In genomic region chr1:46654012-46654411, GRCh38 we compare ENCODE assay signal across 25 cellular contexts. TPM values are rescaled to one million over a fixed set of nuclear protein-coding genes. Genes with fewer than 3 reads are reported as not detected.
DNase-seq lines count a peak whose midpoint lies in the region; ATAC-seq and TF ChIP-seq lines count a peak whose summit lies in the region.
"Had no signal": no experiment of that assay in that cellular context is flagged by ENCODE, and none has a peak within 500 bp of the region (broad histone marks: within the 10 kb centered on the region; RNA-seq: fewer than 3 reads in every experiment).

No MANE protein-coding gene starts in this region.

- H3K27ac Mint-ChIP-seq in activated T-helper 17 cell treated with anti-CD3 and anti-CD28 coated beads, Interleukin-2, amount 50 U/mL, for 72 hours: peak overlapping the region; percentile 79
- H3K27ac Mint-ChIP-seq: activated CD4-positive, alpha-beta T cell treated with anti-CD3 and anti-CD28 coated beads, Interleukin-2, amount 10 ng/mL, durations not matched to agents 7 days and 5 days; IgD-negative memory B cell; T-cell had no signal

- H2BK20ac ChIP-seq in IMR-90 (ENCODE audit: low read depth, low read length): no peak overlapping the region

- ATAC-seq in IMR-90 (ENCODE audit: low read depth) (peak; percentile 32; the same call in 1 of the 2 replicates), gastroesophageal sphincter (no peak), right lobe of liver (no peak)
- ATAC-seq in activated T-helper 17 cell treated with anti-CD3 and anti-CD28 coated beads, Interleukin-2, amount 50 U/mL, for 72 hours (replicated peaks): no peak
- ATAC-seq: GM12878, left lobe of liver, T-cell had no signal

- TF ChIP-seq POLR2A in IMR-90 (IDR thresholded peaks at IDR 0.05; ENCODE audit: low read depth, low read length) (no peak), gastroesophageal sphincter (IDR thresholded peaks at IDR 0.05) (no peak), stomach (IDR thresholded peaks at IDR 0.05) (no peak), right lobe of liver (IDR thresholded peaks at IDR 0.05) (no peak)

- peaks cover 5% of the 10 kb centered on the region for H3K4me1 Mint-ChIP-seq in activated T-helper 17 cell treated with anti-CD3 and anti-CD28 coated beads, Interleukin-2, amount 50 U/mL, for 72 hours
- H3K4me1 Mint-ChIP-seq: T-cell had no signal

- in situ Hi-C loops in IMR-90 (cut with MboI; ENCODE audit: low sequenced_read_pairs): no loop called here

- peak overlapping the region; percentile 62 for H3K4me2 ChIP-seq in IMR-90 (ENCODE audit: low read depth, low read length)

- H2AK5ac ChIP-seq in IMR-90 (ENCODE audit: low read depth, low read length): no peak overlapping the region

- intact Hi-C loops in IMR-90 (cut with micrococcal nuclease) (no loop called here), stomach (cut with DNase I; ENCODE audit: low total_unique reads) (no loop called here), right lobe of liver (cut with DNase I) (no loop called here)

- H3K27me3 ChIP-seq in IMR-90 (ENCODE audit: control insufficient read depth, insufficient read depth, low read length) (no peaks in the 10 kb centered on the region), gastroesophageal sphincter (no peaks in the 10 kb centered on the region), stomach (no peaks in the 10 kb centered on the region), right lobe of liver (no peaks in the 10 kb centered on the region)
- H3K27me3 ChIP-seq: BE2C, neutrophil had no signal

- H3K4me1 ChIP-seq in IMR-90 (ENCODE audit: control insufficient read depth, insufficient read depth, low read length) (peaks cover 3% of the 10 kb centered on the region; the same call in 1 of the 2 replicates), gastroesophageal sphincter (peaks cover 4 to 29% (median 9%) of the 10 kb centered on the region in 3 donors), stomach (peaks cover 0 to 6% (median 0%) of the 10 kb centered on the region in 4 donors), right lobe of liver (no peaks in the 10 kb centered on the region)
- H3K4me1 ChIP-seq: BE2C had no signal

- H3K36me3 Mint-ChIP-seq in activated T-helper 17 cell treated with anti-CD3 and anti-CD28 coated beads, Interleukin-2, amount 50 U/mL, for 72 hours (ENCODE audit: low read depth): peaks cover 94% of the 10 kb centered on the region

- no peak overlapping the region for H3K4ac ChIP-seq in IMR-90 (ENCODE audit: low read depth, low read length)

- no peak for TF ChIP-seq RAD21 in IMR-90 (IDR thresholded peaks at IDR 0.05; ENCODE audit: low read length)

- no peak overlapping the region; the same call in 1 of the 2 replicates for H3K23ac ChIP-seq in IMR-90 (ENCODE audit: low read depth, low read length)

- H4K20me1 ChIP-seq in IMR-90 (ENCODE audit: insufficient read depth, low read length): no peaks in the 10 kb centered on the region

- DNase-seq in IMR-90: no peak
- DNase-seq in stomach: no peak
- no peak for DNase-seq in UCSD-AML1 (lab: John Stamatoyannopoulos, UW; ENCODE audit: unreplicated experiment)
- no peak for DNase-seq in A172 (ENCODE audit: low spot score)
- DNase-seq in right lobe of liver: no peak
- DNase-seq: activated CD4-positive, alpha-beta T cell treated with anti-CD3 and anti-CD28 coated beads, Interleukin-2, amount 10 ng/mL, durations not matched to agents 7 days and 5 days; activated CD8-positive, alpha-beta memory T cell treated with anti-CD3 and anti-CD28 coated beads, Interleukin-2, amount 50 U/mL, for 4 hours; activated gamma-delta T cell treated with Interleukin-2 at 50 U/mL for 16 hours; amygdala; BE2C; DMS79; MM.1S; NCI-H526 treated with DMSO at 0.1 percent for 48 hours; SHP77; stimulated activated CD4-positive, alpha-beta T cell treated with anti-CD3 and anti-CD28 coated beads, Interleukin-15, amount 100 ng/mL, for 24 hours; T-cell had no signal

- H3K9me3 Mint-ChIP-seq in activated T-helper 17 cell treated with anti-CD3 and anti-CD28 coated beads, Interleukin-2, amount 50 U/mL, for 72 hours: peaks cover 3% of the 10 kb centered on the region

- no peaks in the 10 kb centered on the region for H3K9me1 ChIP-seq in IMR-90 (ENCODE audit: insufficient read depth, low read length)

- no peaks in the 10 kb centered on the region for H3K79me1 ChIP-seq in IMR-90 (ENCODE audit: low read depth in 1 of 2, low read length in 2 of 2)

- TF ChIP-seq CTCF in IMR-90 (conservative IDR thresholded peaks at IDR 0.05; ENCODE audit: low read depth, low read length) (no peak), gastroesophageal sphincter (IDR thresholded peaks at IDR 0.05) (no peak), stomach (IDR thresholded peaks at IDR 0.05) (no peak), right lobe of liver (IDR thresholded peaks at IDR 0.05) (no peak)

- no peak overlapping the region for H3K18ac ChIP-seq in IMR-90 (ENCODE audit: low read depth, low read length)

- H4K5ac ChIP-seq in IMR-90 (ENCODE audit: low read depth, low read length): no peak overlapping the region

- H3K56ac ChIP-seq in IMR-90 (ENCODE audit: extremely low read depth, insufficient read depth, low read length): no peak overlapping the region

- no peak overlapping the region for H2AK9ac ChIP-seq in IMR-90 (replicated peaks; ENCODE audit: low read depth, low read length, poor library complexity)

- no peak overlapping the region for H3K27ac ChIP-seq in IMR-90 (ENCODE audit: insufficient read depth, low read length)
- H3K27ac ChIP-seq in gastroesophageal sphincter: peak overlapping the region; percentile 40 to 73 (median 54)
- peak overlapping the region in 3 of 5 donors; percentile 13 to 46 (median 16) for H3K27ac ChIP-seq in stomach
- no peak overlapping the region for H3K27ac ChIP-seq in right lobe of liver
- H3K27ac ChIP-seq: neutrophil had no signal

- H4K8ac ChIP-seq in IMR-90 (ENCODE audit: low read depth in 2 of 2, low read length in 2 of 2): no peak overlapping the region

- POLR2A ChIA-PET in IMR-90 (lab: Charles Lee; ENCODE audit: unreplicated experiment): no interaction called here

- 0 out of 2 replicates have a peak, but pooled peaks cover 2% of the 10 kb centered on the region for H3K9me3 ChIP-seq in IMR-90 (ENCODE audit: control insufficient read depth, insufficient read depth, low read length)
- peaks cover 0 to 11% (median 0%) of the 10 kb centered on the region in 3 donors for H3K9me3 ChIP-seq in gastroesophageal sphincter
- peaks cover 0 to 9% (median 2%) of the 10 kb centered on the region in 4 donors for H3K9me3 ChIP-seq in stomach
- H3K9me3 ChIP-seq in right lobe of liver: no peaks in the 10 kb centered on the region
- H3K9me3 ChIP-seq: BE2C, neutrophil, thoracic aorta had no signal

- H4K91ac ChIP-seq in IMR-90 (ENCODE audit: insufficient read depth, low read depth, low read length): no peak overlapping the region

- no peak overlapping the region for H2AFZ ChIP-seq in IMR-90 (replicated peaks; ENCODE audit: low read length, poor library complexity)

- CTCF ChIA-PET in IMR-90 (lab: Yijun Ruan, JAX): no interaction called here

- no peaks in the 10 kb centered on the region for H3K27me3 Mint-ChIP-seq in activated T-helper 17 cell treated with anti-CD3 and anti-CD28 coated beads, Interleukin-2, amount 50 U/mL, for 72 hours
- H3K27me3 Mint-ChIP-seq: activated CD4-positive, alpha-beta T cell treated with anti-CD3 and anti-CD28 coated beads, Interleukin-2, amount 10 ng/mL, durations not matched to agents 7 days and 5 days; IgD-negative memory B cell; T-cell had no signal

- WGBS in IMR-90 (ENCODE audit: extremely low coverage in 2 of 2, insufficient read length in 1 of 2), 2 experiments: 75% methylated on average over 1 of the region's 1 CpG; no CpG with 5 or more reads in 1 of the 2 experiments
- WGBS in gastroesophageal sphincter (ENCODE audit: low coverage in 1 of 2), 2 donors: 87% methylated on average over 1 of the region's 1 CpG; no CpG with 5 or more reads in 1 of the 2 donors
- WGBS in stomach, 5 donors: 87 to 100% (median 93%) methylated on average over 1 of the region's 1 CpG
- 100% methylated on average over 1 of the region's 1 CpG for whole genome bisulfite sequencing in right lobe of liver (ENCODE audit: insufficient coverage, low coverage, low lambda C conversion rate, missing lambda C conversion rate)

- peaks cover 18% of the 10 kb centered on the region; the same call in 1 of the 2 replicates for H3K36me3 ChIP-seq in IMR-90 (ENCODE audit: control insufficient read depth, insufficient read depth, low read length)
- peaks cover 0 to 82% of the 10 kb centered on the region in 2 donors for H3K36me3 ChIP-seq in gastroesophageal sphincter
- H3K36me3 ChIP-seq in stomach: peaks cover 25 to 93% (median 87%) of the 10 kb centered on the region in 4 donors
- H3K36me3 ChIP-seq in right lobe of liver: peaks cover 0 to 46% (median 9%) of the 10 kb centered on the region in 4 donors
- H3K36me3 ChIP-seq: BE2C had no signal

- dilution Hi-C loops in IMR-90 (cut with HindIII; ENCODE audit: low sequenced_read_pairs, unreplicated experiment): no loop called here

- H2BK15ac ChIP-seq in IMR-90 (ENCODE audit: low read depth, low read length): no peak overlapping the region

- no peak overlapping the region for H2BK120ac ChIP-seq in IMR-90 (ENCODE audit: low read depth, low read length)

- H3K4me3 Mint-ChIP-seq in activated T-helper 17 cell treated with anti-CD3 and anti-CD28 coated beads, Interleukin-2, amount 50 U/mL, for 72 hours: no peak overlapping the region
- H3K4me3 Mint-ChIP-seq: activated CD4-positive, alpha-beta T cell treated with anti-CD3 and anti-CD28 coated beads, Interleukin-2, amount 10 ng/mL, durations not matched to agents 7 days and 5 days; IgD-negative memory B cell; T-cell had no signal

- no peak overlapping the region for H3K4me3 ChIP-seq in IMR-90 (ENCODE audit: insufficient read depth, low read depth, low read length)
- no peak overlapping the region for H3K4me3 ChIP-seq in gastroesophageal sphincter
- H3K4me3 ChIP-seq in stomach: no peak overlapping the region
- no peak overlapping the region for H3K4me3 ChIP-seq in right lobe of liver
- H3K4me3 ChIP-seq: GM12878, thoracic aorta had no signal

- H2BK5ac ChIP-seq in IMR-90 (ENCODE audit: low read depth, low read length, poor library complexity, severe bottlenecking): no peak overlapping the region

- H3K14ac ChIP-seq in IMR-90 (replicated peaks; ENCODE audit: low read depth, low read length): no peak overlapping the region

- no TSS peak for BruUV-seq in IMR-90 (replicated peaks; lab: Mats Ljungman, UMichigan)

- no peak overlapping the region for H3K9ac ChIP-seq in IMR-90 (ENCODE audit: low read depth, low read length)

- TF ChIP-seq EP300 in gastroesophageal sphincter (IDR thresholded peaks at IDR 0.05) (no peak), stomach (IDR thresholded peaks at IDR 0.05) (no peak)

RNA-seq across cellular contexts. Expression of gene ATPAF1, which starts 14.2 kb away (rescaled TPM):
- total RNA-seq in IMR-90 (2012; rRNA removed): 52.2 and 80.3 TPM in 2 replicates
- polyA plus RNA-seq in IMR-90 (2012; rRNA removed): 45.4 and 55.5 TPM in 2 replicates
- 19.9 and 67.2 TPM in 2 replicates for polyA plus RNA-seq in IMR-90 (2012; cell fraction: cytosol; rRNA removed)
- 8.4 and 36.0 TPM in 2 replicates for polyA plus RNA-seq in IMR-90 (2012; cell fraction: nucleus; rRNA removed; ENCODE audit: low replicate concordance)
- total RNA-seq in activated T-helper 17 cell treated with anti-CD3 and anti-CD28 coated beads, Interleukin-2, amount 50 U/mL, for 72 hours: 10 to 100 TPM; 33.4 to 42.6 TPM
- total RNA-seq in gastroesophageal sphincter: 100 to 1,000 TPM in 1 of 4 donors, 10 to 100 TPM in 3; 61.7 to 101 (median 81.8) TPM
- total RNA-seq in stomach: 10 to 100 TPM; 32.6 to 88.8 (median 49.0) TPM
- 10 to 100 TPM; 36.5 to 39.6 (median 39.0) TPM for polyA plus RNA-seq in stomach
- total RNA-seq in A172 (2014; rRNA removed; shearing (Covaris generic)): 106 and 123 TPM in 2 replicates
- total RNA-seq in right lobe of liver: 10 to 100 TPM; 34.9 to 57.1 (median 42.1) TPM

RNA-seq across cellular contexts. Expression of gene TEX38, which starts 17.6 kb away (rescaled TPM):
- total RNA-seq in IMR-90 (2012; rRNA removed) (not detected in 2 replicates), gastroesophageal sphincter (1 to 10 TPM in 1 of 4 donors, not detected in 3; 1.7 TPM), stomach (not detected), right lobe of liver (not detected)
- polyA plus RNA-seq in IMR-90 (2012; rRNA removed) (not detected in 2 replicates), stomach (not detected)
- polyA plus RNA-seq in IMR-90 (2012; cell fraction: cytosol; rRNA removed): not detected in 2 replicates
- polyA plus RNA-seq in IMR-90 (2012; cell fraction: nucleus; rRNA removed; ENCODE audit: low replicate concordance): 0.23 TPM in 1 of 2 replicates, not detected in the other
- total RNA-seq in activated T-helper 17 cell treated with anti-CD3 and anti-CD28 coated beads, Interleukin-2, amount 50 U/mL, for 72 hours: under 1 TPM in 1 of 2 donors, not detected in 1; 0.26 TPM
- total RNA-seq in A172 (2014; rRNA removed; shearing (Covaris generic)): not detected in 2 replicates
- total RNA-seq: activated CD4-positive, alpha-beta T cell treated with anti-CD3 and anti-CD28 coated beads, Interleukin-2, amount 10 ng/mL, durations not matched to agents 7 days and 5 days; GM12878; left lobe of liver; renal cortical epithelial cell; T-cell; thoracic aorta had no signal
- polyA plus RNA-seq: esophagus, IgD-negative memory B cell had no signal

RNA-seq across cellular contexts. Expression of gene MOB3C, which starts 37.4 kb away (rescaled TPM):
- total RNA-seq in IMR-90 (2012; rRNA removed): 6.4 and 7.3 TPM in 2 replicates
- 8.3 and 9.0 TPM in 2 replicates for polyA plus RNA-seq in IMR-90 (2012; rRNA removed)
- 7.2 and 9.7 TPM in 2 replicates for polyA plus RNA-seq in IMR-90 (2012; cell fraction: cytosol; rRNA removed)
- polyA plus RNA-seq in IMR-90 (2012; cell fraction: nucleus; rRNA removed; ENCODE audit: low replicate concordance): 22.3 and 26.0 TPM in 2 replicates
- 10 to 100 TPM; 13.7 to 20.9 TPM for total RNA-seq in activated T-helper 17 cell treated with anti-CD3 and anti-CD28 coated beads, Interleukin-2, amount 50 U/mL, for 72 hours
- total RNA-seq in gastroesophageal sphincter: 10 to 100 TPM; 20.7 to 28.3 (median 23.2) TPM
- 10 to 100 TPM in 4 of 5 donors, 1 to 10 TPM in 1; 8.4 to 27.2 (median 15.2) TPM for total RNA-seq in stomach
- 10 to 100 TPM; 10.2 to 12.0 (median 10.4) TPM for polyA plus RNA-seq in stomach
- total RNA-seq in A172 (2014; rRNA removed; shearing (Covaris generic)): 5.8 and 7.9 TPM in 2 replicates
- total RNA-seq in right lobe of liver: 1 to 10 TPM; 2.6 to 6.3 (median 5.7) TPM

RNA-seq across cellular contexts. Expression of gene MKNK1, which starts 49.9 kb away (rescaled TPM):
- total RNA-seq in IMR-90 (2012; rRNA removed): 14.3 and 16.4 TPM in 2 replicates
- polyA plus RNA-seq in IMR-90 (2012; rRNA removed): 32.9 and 35.2 TPM in 2 replicates
- 19.1 and 20.7 TPM in 2 replicates for polyA plus RNA-seq in IMR-90 (2012; cell fraction: cytosol; rRNA removed)
- 196 and 231 TPM in 2 replicates for polyA plus RNA-seq in IMR-90 (2012; cell fraction: nucleus; rRNA removed; ENCODE audit: low replicate concordance)
- total RNA-seq in activated T-helper 17 cell treated with anti-CD3 and anti-CD28 coated beads, Interleukin-2, amount 50 U/mL, for 72 hours: 10 to 100 TPM; 59.2 to 83.7 TPM
- 10 to 100 TPM; 23.0 to 42.1 (median 34.5) TPM for total RNA-seq in gastroesophageal sphincter
- 100 to 1,000 TPM in 1 of 5 donors, 10 to 100 TPM in 4; 35.0 to 182 (median 43.7) TPM for total RNA-seq in stomach
- polyA plus RNA-seq in stomach: 10 to 100 TPM; 21.2 to 32.4 (median 29.1) TPM
- 26.7 and 32.3 TPM in 2 replicates for total RNA-seq in A172 (2014; rRNA removed; shearing (Covaris generic))
- 10 to 100 TPM; 17.5 to 27.2 (median 20.8) TPM for total RNA-seq in right lobe of liver

Comparison
In these comparisons a context has a peak if more than half of its experiments do, and no peak if none do; other contexts are left out.
1. H3K27ac ChIP-seq: peak in gastroesophageal sphincter (4 of 4) and stomach (3 of 5); none in IMR-90 (single experiment) and right lobe of liver (0 of 3).